8 cellular contexts compared by ENCODE assay signal in the genomic region with DNA sequence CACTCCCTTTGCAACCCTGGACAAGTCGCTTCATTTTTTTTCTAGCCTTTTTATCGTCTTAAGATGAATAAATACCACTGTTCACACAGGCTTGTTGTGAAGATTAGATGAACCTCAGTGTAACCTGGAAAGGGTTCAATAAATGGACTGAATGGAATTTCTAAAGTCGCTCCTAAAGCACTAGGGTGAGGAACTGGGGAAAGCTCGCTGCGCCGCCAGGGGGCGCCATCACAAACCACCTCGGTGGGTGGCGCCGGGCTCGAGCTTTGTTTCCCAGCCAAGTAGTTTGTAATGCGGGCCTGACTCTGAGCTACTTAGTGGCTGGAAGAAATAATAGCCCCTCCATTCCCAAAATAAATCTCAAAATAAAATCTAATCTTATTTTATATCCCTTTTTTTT. TPM values are rescaled to one million over a fixed set of nuclear protein-coding genes. Genes with fewer than 3 reads are reported as not detected.
DNase-seq lines count a peak whose midpoint lies in the region; TF ChIP-seq lines count a peak whose summit lies in the region.

No MANE protein-coding gene starts in this region.

- no peaks in the 10 kb centered on the region for H4K20me1 ChIP-seq in SK-N-SH (ENCODE audit: insufficient read depth)

- POLR2A ChIA-PET in SK-N-SH (lab: Yijun Ruan, JAX): no interaction called here

- H3K4me3 Mint-ChIP-seq in HFFc6: no peak overlapping the region
- no peak overlapping the region for H3K4me3 Mint-ChIP-seq in activated naive CD4-positive, alpha-beta T cell treated with anti-CD3 and anti-CD28 coated beads, Interleukin-2, amount 10 ng/mL, durations not matched to agents 7 days and 5 days

- no peaks in the 10 kb centered on the region for H3K9me3 ChIP-seq in SK-N-SH

- no peaks in the 10 kb centered on the region for H3K79me2 ChIP-seq in SK-N-SH (ENCODE audit: insufficient read depth)

- no peak overlapping the region for H3K4me2 ChIP-seq in SK-N-SH

- peaks cover 25% of the 10 kb centered on the region for H3K27me3 Mint-ChIP-seq in HFFc6 (ENCODE audit: insufficient read depth)
- H3K27me3 Mint-ChIP-seq in activated naive CD4-positive, alpha-beta T cell treated with anti-CD3 and anti-CD28 coated beads, Interleukin-2, amount 10 ng/mL, durations not matched to agents 7 days and 5 days: peaks cover 76% of the 10 kb centered on the region

- no peak overlapping the region for H3K27ac Mint-ChIP-seq in HFFc6
- H3K27ac Mint-ChIP-seq in activated naive CD4-positive, alpha-beta T cell treated with anti-CD3 and anti-CD28 coated beads, Interleukin-2, amount 10 ng/mL, durations not matched to agents 7 days and 5 days: no peak overlapping the region

- no peaks in the 10 kb centered on the region for H3K36me3 ChIP-seq in SK-N-SH (replicated peaks in 1 of 2; ENCODE audit: control insufficient read depth in 1 of 2, insufficient read depth in 2 of 2, low read length in 1 of 2)

- H3K27me3 ChIP-seq in SK-N-SH (ENCODE audit: insufficient read depth): peaks cover 17% of the 10 kb centered on the region; the same call in 1 of the 2 replicates

- no peaks in the 10 kb centered on the region for H3K9me2 ChIP-seq in SK-N-SH

- H3K9me3 Mint-ChIP-seq in HFFc6: no peaks in the 10 kb centered on the region
- H3K9me3 Mint-ChIP-seq in activated naive CD4-positive, alpha-beta T cell treated with anti-CD3 and anti-CD28 coated beads, Interleukin-2, amount 10 ng/mL, durations not matched to agents 7 days and 5 days: no peaks in the 10 kb centered on the region

- H3F3A ChIP-seq in SK-N-SH (replicated peaks; ENCODE audit: insufficient read depth): no peaks in the 10 kb centered on the region

- DNase-seq in CD1c-positive myeloid dendritic cell (ENCODE audit: extremely low spot score) (peak; percentile 75), HFFc6 (peak; percentile 8), SK-N-SH (peak; percentile 46), hepatic stellate cell (ENCODE audit: low spot score) (peak; percentile 15), T1000 (lab: John Stamatoyannopoulos, UW) (no peak), epidermal melanocyte (ENCODE audit: insufficient read length, low spot score) (no peak)
- DNase-seq in activated naive CD4-positive, alpha-beta T cell treated with anti-CD3 and anti-CD28 coated beads, Interleukin-2, amount 10 ng/mL, durations not matched to agents 7 days and 5 days: peak; percentile 79
- DNase-seq in stimulated activated CD4-positive, alpha-beta T cell treated with anti-CD3 and anti-CD28 coated beads, Interleukin-2, amount 100 ng/mL, for 48 hours: peak; percentile 81 to 83

- 6% methylated on average over 12 of the region's 12 CpGs for WGBS in SK-N-SH (ENCODE audit: low lambda C conversion rate)

- TF ChIP-seq EP300 in SK-N-SH (IDR thresholded peaks at IDR 0.05; ENCODE audit: borderline replicate concordance in 1 of 2, low read depth in 1 of 2, low read length in 1 of 2): no peak

- TF ChIP-seq CTCF in HFFc6 (IDR thresholded peaks at IDR 0.05): peak; percentile 90
- peak; percentile 72 for TF ChIP-seq CTCF in SK-N-SH (IDR thresholded peaks at IDR 0.05)

- H3K27ac ChIP-seq in SK-N-SH (ENCODE audit: low read depth in 2 of 2, low read length in 1 of 2): no peak overlapping the region

- H3K9ac ChIP-seq in SK-N-SH: no peak overlapping the region

- no peak for TF ChIP-seq RAD21 in SK-N-SH (IDR thresholded peaks at IDR 0.05; ENCODE audit: low read length)

- H3K36me3 Mint-ChIP-seq in HFFc6 (ENCODE audit: low read depth): no peaks in the 10 kb centered on the region
- H3K36me3 Mint-ChIP-seq in activated naive CD4-positive, alpha-beta T cell treated with anti-CD3 and anti-CD28 coated beads, Interleukin-2, amount 10 ng/mL, durations not matched to agents 7 days and 5 days: no peaks in the 10 kb centered on the region

- CTCF ChIA-PET in SK-N-SH (lab: Yijun Ruan, JAX): interaction anchor here (0.6 to 5.3 kb wide), 29 partner anchors 9 to 1992 kb away, joined by 3 to 33 read pairs (median 4); a partner anchor contains a TSS
- CTCF ChIA-PET in activated naive CD4-positive, alpha-beta T cell treated with anti-CD3 and anti-CD28 coated beads, Interleukin-2, amount 10 ng/mL, durations not matched to agents 7 days and 5 days (lab: Charles Lee): interaction anchor here (0.6 to 6.1 kb wide), 34 partner anchors 10 to 706 kb away, joined by 3 to 120 read pairs (median 4); no protein-coding TSS in a partner anchor

- H2AFZ ChIP-seq in SK-N-SH (ENCODE audit: low read depth): no peak overlapping the region

- H3K4me1 ChIP-seq in SK-N-SH (ENCODE audit: control insufficient read depth in 1 of 2, insufficient read depth in 2 of 2, low read depth in 1 of 2, low read length in 1 of 2): no peaks in the 10 kb centered on the region

- no peaks in the 10 kb centered on the region for H3K4me1 Mint-ChIP-seq in HFFc6 (ENCODE audit: low read depth)
- H3K4me1 Mint-ChIP-seq in activated naive CD4-positive, alpha-beta T cell treated with anti-CD3 and anti-CD28 coated beads, Interleukin-2, amount 10 ng/mL, durations not matched to agents 7 days and 5 days: peaks cover 2% of the 10 kb centered on the region

- H3K4me3 ChIP-seq in SK-N-SH (ENCODE audit: low read depth in 2 of 2, low read length in 1 of 2): peak overlapping the region in 1 of 2 experiments; percentile 56; a peak in 1 of 4 replicates

TF ChIP-seq in SK-N-SH, 30 proteins besides CTCF, POLR2A, EP300 and RAD21:
- TF ChIP-seq NRF1 (IDR thresholded peaks at IDR 0.05; ENCODE audit: low read depth, low read length) (no peak), YY1 (IDR thresholded peaks at IDR 0.05; ENCODE audit: low read depth) (no peak), SMC3 (IDR thresholded peaks at IDR 0.05; ENCODE audit: low read depth, low read length) (peak; percentile 23), RXRA (IDR thresholded peaks at IDR 0.05; ENCODE audit: borderline replicate concordance, low read depth) (no peak)

RNA-seq across cellular contexts. Expression of a gene that starts 2.2 kb away (rescaled TPM):
- total RNA-seq in HFFc6 (2021; fragmentation: NEBNext Ultra II Directional; extraction: Animal tissue kit (Norgen Biotek cat#: 25700)): not detected
- not detected in 2 replicates for polyA plus RNA-seq in SK-N-SH (2012; rRNA removed)
- polyA plus RNA-seq in SK-N-SH (2012; cell fraction: cytosol; rRNA removed): not detected in 2 replicates
- not detected in 2 replicates for polyA plus RNA-seq in SK-N-SH (2012; cell fraction: nucleus; rRNA removed)

RNA-seq across cellular contexts. Expression of a gene that starts 43.2 kb away (rescaled TPM):
- not detected for total RNA-seq in HFFc6 (2021; fragmentation: NEBNext Ultra II Directional; extraction: Animal tissue kit (Norgen Biotek cat#: 25700))
- polyA plus RNA-seq in SK-N-SH (2012; rRNA removed): not detected in 2 replicates
- not detected in 2 replicates for polyA plus RNA-seq in SK-N-SH (2012; cell fraction: cytosol; rRNA removed)
- polyA plus RNA-seq in SK-N-SH (2012; cell fraction: nucleus; rRNA removed): not detected in 2 replicates

RNA-seq across cellular contexts. Expression of a gene that starts 44.7 kb away (rescaled TPM):
- total RNA-seq in HFFc6 (2021; fragmentation: NEBNext Ultra II Directional; extraction: Animal tissue kit (Norgen Biotek cat#: 25700)): under 1 TPM in 1 of 6 experiments, not detected in 5; 0.31 TPM
- polyA plus RNA-seq in SK-N-SH (2012; rRNA removed): not detected in 2 replicates
- not detected in 2 replicates for polyA plus RNA-seq in SK-N-SH (2012; cell fraction: cytosol; rRNA removed)
- polyA plus RNA-seq in SK-N-SH (2012; cell fraction: nucleus; rRNA removed): not detected in 2 replicates

Comparison
In these comparisons a context has a peak if more than half of its experiments do, and no peak if none do; other contexts are left out.
1. DNase-seq: peak in CD1c-positive myeloid dendritic cell (single experiment), HFFc6 (single experiment), SK-N-SH (single experiment), activated naive CD4-positive, alpha-beta T cell treated with anti-CD3 and anti-CD28 coated beads, Interleukin-2, amount 10 ng/mL, durations not matched to agents 7 days and 5 days (single experiment), hepatic stellate cell (single experiment) and stimulated activated CD4-positive, alpha-beta T cell treated with anti-CD3 and anti-CD28 coated beads, Interleukin-2, amount 100 ng/mL, for 48 hours (2 of 2); none in T1000 (single experiment) and epidermal melanocyte (single experiment).